Comparison of ENCODE assay signal across 21 cellular contexts in the genomic region with DNA sequence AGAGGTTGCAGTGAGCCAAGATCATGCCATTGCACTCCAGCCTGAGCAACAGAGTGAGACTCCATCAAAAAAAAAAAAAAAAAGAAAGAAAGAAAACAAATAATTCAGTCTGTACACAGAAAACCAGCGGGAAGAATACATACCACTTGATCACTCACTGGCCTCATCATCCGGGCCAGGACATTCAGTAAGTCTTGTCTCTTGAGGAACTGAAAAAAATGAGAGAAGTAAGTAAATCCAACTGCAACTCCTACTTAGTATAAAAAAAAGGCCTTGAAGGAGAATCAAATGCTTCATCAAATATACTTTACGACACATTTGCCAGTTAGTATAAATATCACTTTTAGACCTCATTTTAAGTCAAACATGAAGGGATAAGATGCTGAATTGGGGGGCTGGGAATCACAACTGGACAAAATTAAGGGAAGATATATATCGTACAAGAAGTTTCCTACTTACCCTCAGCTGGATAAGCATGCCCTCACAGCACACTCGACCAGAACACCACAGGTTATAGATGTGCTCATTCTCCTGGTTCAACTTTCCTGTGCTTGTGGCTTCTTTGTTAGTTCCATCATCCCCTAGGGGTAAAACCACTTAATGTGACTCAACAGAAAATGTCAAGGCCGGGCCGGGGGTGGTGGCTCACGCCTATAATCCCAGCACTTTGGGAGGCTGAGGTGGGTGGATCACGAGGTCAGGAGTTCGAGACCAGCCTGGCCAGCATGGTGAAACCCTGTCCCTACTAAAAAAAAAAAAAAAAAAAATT. TPM values are rescaled to one million over a fixed set of nuclear protein-coding genes. Genes with fewer than 3 reads are reported as not detected.
DNase-seq lines count a peak whose midpoint lies in the region; ATAC-seq, FAIRE-seq and TF ChIP-seq lines count a peak whose summit lies in the region.
"Had no signal": no experiment of that assay in that cellular context is flagged by ENCODE, and none has a peak within 500 bp of the region (broad histone marks: within the 10 kb centered on the region; RNA-seq: fewer than 3 reads in every experiment).

No MANE protein-coding gene starts in this region.

- ATAC-seq in HepG2 = no peak

- H3K9me3 ChIP-seq in neutrophil = no peaks in the 10 kb centered on the region
- no peaks in the 10 kb centered on the region for H3K9me3 ChIP-seq in HepG2 (ENCODE audit: low read length)
- no peaks in the 10 kb centered on the region for H3K9me3 ChIP-seq in kidney (ENCODE audit: control insufficient read depth in 1 of 2, low read length in 2 of 2)
- H3K9me3 ChIP-seq: A549, breast epithelium, HAP-1, heart right ventricle, ovary had no signal

- no peak for TF ChIP-seq CTCF in neutrophil (IDR thresholded peaks at IDR 0.05)
- no peak for TF ChIP-seq CTCF in HepG2 (CRISPR knock-in tag; IDR thresholded peaks at IDR 0.05)
- no peak for TF ChIP-seq CTCF in kidney (IDR thresholded peaks at IDR 0.05; ENCODE audit: borderline replicate concordance, extremely low read depth, insufficient read depth)

- H3K4me2 ChIP-seq in HepG2 (ENCODE audit: low read depth, low read length) = no peak overlapping the region
- H3K4me2 ChIP-seq: A549 had no signal

- H3K36me3 Mint-ChIP-seq in T-helper 1 cell treated with Interleukin-12 subunit alpha and Interleukin-12 subunit beta and Interleukin-4 antibody, amounts not matched to agents 30 μg/mL and 1 μg/mL, for 36 hours (ENCODE audit: low read depth) = peaks cover 46% of the 10 kb centered on the region
- H3K36me3 Mint-ChIP-seq in activated T-helper 1 cell treated with anti-CD3 and anti-CD28 coated beads, Interleukin-12 subunit alpha, Interleukin-12 subunit beta, Interleukin-2, Interleukin-4 antibody, amounts not matched to agents 30 ng/mL and 10 ng/mL and 1 ng/mL, durations not matched to agents 14 hours and 24 hours and 36 hours (ENCODE audit: low read depth) = peaks cover 57% of the 10 kb centered on the region

- peak overlapping the region in 1 of 2 experiments; percentile 34 for H3K4me3 ChIP-seq in neutrophil (ENCODE audit: low read depth in 1 of 2, low read length in 1 of 2)
- no peak overlapping the region for H3K4me3 ChIP-seq in HepG2 (replicated peaks in 1 of 3; ENCODE audit: insufficient read depth in 1 of 3, low read depth in 2 of 3, low read length in 3 of 3)
- H3K4me3 ChIP-seq in kidney (ENCODE audit: low read length in 2 of 2) = no peak overlapping the region
- H3K4me3 ChIP-seq: A549, breast epithelium, HAP-1, heart right ventricle, ovary had no signal

- no peak overlapping the region for H2AFZ ChIP-seq in HepG2 (ENCODE audit: low read length)

- no peak overlapping the region for H3K4me3 Mint-ChIP-seq in T-helper 1 cell treated with Interleukin-12 subunit alpha and Interleukin-12 subunit beta and Interleukin-4 antibody, amounts not matched to agents 30 μg/mL and 1 μg/mL, for 36 hours
- no peak overlapping the region for H3K4me3 Mint-ChIP-seq in activated T-helper 1 cell treated with anti-CD3 and anti-CD28 coated beads, Interleukin-12 subunit alpha, Interleukin-12 subunit beta, Interleukin-2, Interleukin-4 antibody, amounts not matched to agents 30 ng/mL and 10 ng/mL and 1 ng/mL, durations not matched to agents 14 hours and 24 hours and 36 hours
- H3K4me3 Mint-ChIP-seq: activated naive CD4-positive, alpha-beta T cell treated with anti-CD3 and anti-CD28 coated beads, Interleukin-2, amount 50 U/mL, for 24 hours; type B pancreatic cell had no signal

- H3K4me1 ChIP-seq in neutrophil (ENCODE audit: control insufficient read depth in 1 of 2, insufficient read depth in 1 of 2, low read depth in 1 of 2, low read length in 1 of 2) (peaks cover 45 to 46% of the 10 kb centered on the region in 2 experiments), HepG2 (ENCODE audit: insufficient read depth, low read length) (no peaks in the 10 kb centered on the region), kidney (ENCODE audit: control insufficient read depth in 1 of 2, insufficient read depth in 1 of 2, low read depth in 1 of 2, low read length in 2 of 2) (no peaks in the 10 kb centered on the region)
- H3K4me1 ChIP-seq: A549, breast epithelium, HAP-1 had no signal

- DNase-seq in T-helper 1 cell = no peak
- peak; percentile 46 for DNase-seq in H4 (ENCODE audit: low spot score)
- DNase-seq in activated T-helper 1 cell treated with anti-CD3 and anti-CD28 coated beads, Interleukin-12 subunit alpha, Interleukin-12 subunit beta, Interleukin-2, Interleukin-4 antibody, amounts not matched to agents 30 ng/mL and 10 ng/mL and 1 ng/mL, durations not matched to agents 14 hours and 24 hours and 36 hours (ENCODE audit: low spot score) = no peak
- no peak for DNase-seq in NCI-H1694 treated with DMSO at 0.1 percent for 48 hours (lab: John Stamatoyannopoulos, UW)
- no peak for DNase-seq in HepG2 (ENCODE audit: low spot score)
- DNase-seq in kidney = no peak
- DNase-seq: heart right ventricle; NCI-H1105; NCI-H226; ovary; SHP77 treated with DMSO at 0.1 percent for 48 hours; stimulated activated CD4-positive, alpha-beta T cell treated with anti-CD3 and anti-CD28 coated beads, Interleukin-4, amount 100 ng/mL, for 1 hour had no signal

- H3K36me3 ChIP-seq in neutrophil = peaks cover 32% of the 10 kb centered on the region
- peaks cover 40 to 81% of the 10 kb centered on the region in 2 experiments for H3K36me3 ChIP-seq in HepG2 (replicated peaks in 1 of 2; ENCODE audit: control insufficient read depth in 1 of 2, insufficient read depth in 2 of 2, low read length in 2 of 2)
- peaks cover 20 to 45% of the 10 kb centered on the region in 2 donors for H3K36me3 ChIP-seq in kidney (ENCODE audit: control insufficient read depth in 1 of 2, insufficient read depth in 2 of 2, low read length in 2 of 2)
- H3K36me3 ChIP-seq: ovary had no signal

- 94% methylated on average over 10 of the region's 10 CpGs for WGBS in HepG2 (ENCODE audit: low lambda C conversion rate)

- BruUV-seq in HepG2 (replicated peaks; lab: Mats Ljungman, UMichigan) = no TSS peak

- no peaks in the 10 kb centered on the region for H3K9me3 Mint-ChIP-seq in T-helper 1 cell treated with Interleukin-12 subunit alpha and Interleukin-12 subunit beta and Interleukin-4 antibody, amounts not matched to agents 30 μg/mL and 1 μg/mL, for 36 hours
- H3K9me3 Mint-ChIP-seq in activated T-helper 1 cell treated with anti-CD3 and anti-CD28 coated beads, Interleukin-12 subunit alpha, Interleukin-12 subunit beta, Interleukin-2, Interleukin-4 antibody, amounts not matched to agents 30 ng/mL and 10 ng/mL and 1 ng/mL, durations not matched to agents 14 hours and 24 hours and 36 hours = no peaks in the 10 kb centered on the region
- H3K9me3 Mint-ChIP-seq: activated naive CD4-positive, alpha-beta T cell treated with anti-CD3 and anti-CD28 coated beads, Interleukin-2, amount 50 U/mL, for 24 hours; type B pancreatic cell had no signal

- H3K27me3 ChIP-seq in neutrophil (no peaks in the 10 kb centered on the region), HepG2 (ENCODE audit: control insufficient read depth in 1 of 2, insufficient read depth in 2 of 2, low read length in 2 of 2) (no peaks in the 10 kb centered on the region)
- H3K27me3 ChIP-seq: breast epithelium, heart right ventricle, ovary had no signal

- no peak for TF ChIP-seq EP300 in HepG2 (IDR thresholded peaks at IDR 0.05; ENCODE audit: low read depth in 2 of 2, low read length in 2 of 2)
- TF ChIP-seq EP300 in HepG2 (CRISPR knock-in tag; IDR thresholded peaks at IDR 0.05; ENCODE audit: borderline replicate concordance) = no peak

- intact Hi-C loops in activated T-helper 1 cell treated with anti-CD3 and anti-CD28 coated beads, Interleukin-12 subunit alpha, Interleukin-12 subunit beta, Interleukin-2, Interleukin-4 antibody, amounts not matched to agents 30 ng/mL and 10 ng/mL and 1 ng/mL, durations not matched to agents 14 hours and 24 hours and 36 hours (cut with micrococcal nuclease) = no loop called here
- intact Hi-C loops in HepG2 (cut with micrococcal nuclease; ENCODE audit: unreplicated experiment) = no loop called here
- intact Hi-C loops in kidney (cut with DNase I) = no loop called here

- POLR2A ChIA-PET in HepG2 (lab: Yijun Ruan, JAX) = no interaction called here

- H3K27ac ChIP-seq in neutrophil = peak overlapping the region; percentile 81
- H3K27ac ChIP-seq in HepG2 (ENCODE audit: extremely low read length, insufficient read depth, low read length) = no peak overlapping the region
- H3K27ac ChIP-seq in kidney (ENCODE audit: low read depth in 2 of 2, low read length in 2 of 2) = no peak overlapping the region
- H3K27ac ChIP-seq: A549, breast epithelium, ovary had no signal

- in situ Hi-C loops in HepG2 (cut with HindIII; ENCODE audit: extremely low pct_ligation_motif_present, low pct_unique_long_range_greater_than_20kb) = no loop called here

- no peak for TF ChIP-seq RAD21 in HepG2 (CRISPR knock-in tag; IDR thresholded peaks at IDR 0.05)

- H3K9ac ChIP-seq in HepG2 (ENCODE audit: insufficient read depth, low read depth, low read length) = no peak overlapping the region
- no peak overlapping the region for H3K9ac ChIP-seq in kidney (ENCODE audit: low read length in 2 of 2)

- peaks cover 6% of the 10 kb centered on the region for H3K79me2 ChIP-seq in HepG2 (ENCODE audit: insufficient read depth, low read length)

- no peak for TF ChIP-seq POLR2A in HepG2 (IDR thresholded peaks at IDR 0.05; ENCODE audit: insufficient read depth in 1 of 2, low read depth in 2 of 2, low read length in 2 of 2)

- H3K27ac Mint-ChIP-seq in T-helper 1 cell treated with Interleukin-12 subunit alpha and Interleukin-12 subunit beta and Interleukin-4 antibody, amounts not matched to agents 30 μg/mL and 1 μg/mL, for 36 hours = peak overlapping the region; percentile 29
- H3K27ac Mint-ChIP-seq in activated T-helper 1 cell treated with anti-CD3 and anti-CD28 coated beads, Interleukin-12 subunit alpha, Interleukin-12 subunit beta, Interleukin-2, Interleukin-4 antibody, amounts not matched to agents 30 ng/mL and 10 ng/mL and 1 ng/mL, durations not matched to agents 14 hours and 24 hours and 36 hours = peak overlapping the region; percentile 59
- H3K27ac Mint-ChIP-seq: activated naive CD4-positive, alpha-beta T cell treated with anti-CD3 and anti-CD28 coated beads, Interleukin-2, amount 50 U/mL, for 24 hours had no signal

- H3K27me3 Mint-ChIP-seq in T-helper 1 cell treated with Interleukin-12 subunit alpha and Interleukin-12 subunit beta and Interleukin-4 antibody, amounts not matched to agents 30 μg/mL and 1 μg/mL, for 36 hours (ENCODE audit: low read depth) = no peaks in the 10 kb centered on the region
- no peaks in the 10 kb centered on the region for H3K27me3 Mint-ChIP-seq in activated T-helper 1 cell treated with anti-CD3 and anti-CD28 coated beads, Interleukin-12 subunit alpha, Interleukin-12 subunit beta, Interleukin-2, Interleukin-4 antibody, amounts not matched to agents 30 ng/mL and 10 ng/mL and 1 ng/mL, durations not matched to agents 14 hours and 24 hours and 36 hours (ENCODE audit: insufficient read depth)
- H3K27me3 Mint-ChIP-seq: activated naive CD4-positive, alpha-beta T cell treated with anti-CD3 and anti-CD28 coated beads, Interleukin-2, amount 50 U/mL, for 24 hours; type B pancreatic cell had no signal

- CTCF ChIA-PET in HepG2 (lab: Yijun Ruan, JAX; ENCODE audit: low intra/inter-chr PET ratio, low total read pairs) = no interaction called here

- no peaks in the 10 kb centered on the region for H4K20me1 ChIP-seq in HepG2 (ENCODE audit: insufficient read depth, low read length)

- FAIRE-seq in HepG2 (lab: Jason Lieb, UNC) = no peak
- no peak for FAIRE-seq in kidney (lab: Jason Lieb, UNC)
- FAIRE-seq: G401.6, GM12892 had no signal

- H3K4me1 Mint-ChIP-seq in T-helper 1 cell treated with Interleukin-12 subunit alpha and Interleukin-12 subunit beta and Interleukin-4 antibody, amounts not matched to agents 30 μg/mL and 1 μg/mL, for 36 hours (ENCODE audit: low read depth) = peaks cover 15% of the 10 kb centered on the region
- peaks cover 17% of the 10 kb centered on the region for H3K4me1 Mint-ChIP-seq in activated T-helper 1 cell treated with anti-CD3 and anti-CD28 coated beads, Interleukin-12 subunit alpha, Interleukin-12 subunit beta, Interleukin-2, Interleukin-4 antibody, amounts not matched to agents 30 ng/mL and 10 ng/mL and 1 ng/mL, durations not matched to agents 14 hours and 24 hours and 36 hours (ENCODE audit: low read depth)

RNA-seq across cellular contexts. Expression of a gene that starts 12.4 kb away (rescaled TPM):
- 50.4 and 69.3 TPM in 2 replicates for total RNA-seq in H4 (2014; rRNA removed; shearing (Covaris generic))
- total RNA-seq in activated T-helper 1 cell treated with anti-CD3 and anti-CD28 coated beads, Interleukin-12 subunit alpha, Interleukin-12 subunit beta, Interleukin-2, Interleukin-4 antibody, amounts not matched to agents 30 ng/mL and 10 ng/mL and 1 ng/mL, durations not matched to agents 14 hours and 24 hours and 36 hours = 74.8 and 79.2 TPM in 2 replicates
- total RNA-seq in HepG2 (2016; rRNA removed; fragmentation: Illumina TruSeq; extraction: Trizol) (61.6 and 99.5 TPM in 2 replicates), kidney (83.1 TPM)
- 14.7 and 18.1 TPM in 2 replicates for total RNA-seq in HepG2 (2016; cell fraction: cytosol; rRNA removed; fragmentation: Illumina TruSeq; extraction: Trizol; ENCODE audit: low read depth)
- total RNA-seq in HepG2 (2016; cell fraction: insoluble cytoplasmic fraction; rRNA removed; fragmentation: Illumina TruSeq; extraction: Trizol) = 56.1 and 100 TPM in 2 replicates
- total RNA-seq in HepG2 (2016; cell fraction: membrane; rRNA removed; fragmentation: Illumina TruSeq; extraction: Trizol) = 15.1 and 20.6 TPM in 2 replicates
- total RNA-seq in HepG2 (2016; cell fraction: nucleus; rRNA removed; fragmentation: Illumina TruSeq; extraction: Trizol) = 87.9 and 101 TPM in 2 replicates
- polyA plus RNA-seq in HepG2 (2011; rRNA removed) (54.4 and 59.3 TPM in 2 replicates), kidney (ENCODE audit: insufficient read depth, low read depth, low replicate concordance) (50.9 TPM)
- polyA plus RNA-seq in HepG2 (2011; cell fraction: cytosol; rRNA removed) = 31.9 and 50.0 TPM in 2 replicates
- polyA plus RNA-seq in HepG2 (2011; cell fraction: nucleus; rRNA removed) = 16.9 and 28.0 TPM in 2 replicates
- polyA plus RNA-seq in HepG2 (2012) = 84.0 and 93.9 TPM in 2 replicates
- polyA plus RNA-seq in HepG2 (2016; cell fraction: cytosol; fragmentation: Illumina TruSeq; extraction: Trizol; ENCODE audit: low read depth) = 4.5 and 4.6 TPM in 2 replicates
- polyA plus RNA-seq in HepG2 (2016; cell fraction: insoluble cytoplasmic fraction; fragmentation: Illumina TruSeq; extraction: Trizol; ENCODE audit: low read depth) = 48.5 and 55.2 TPM in 2 replicates
- 7.8 and 9.6 TPM in 2 replicates for polyA plus RNA-seq in HepG2 (2016; cell fraction: membrane; fragmentation: Illumina TruSeq; extraction: Trizol; ENCODE audit: low read depth)
- 108 and 115 TPM in 2 replicates for polyA plus RNA-seq in HepG2 (2016; cell fraction: nucleus; fragmentation: Illumina TruSeq; extraction: Trizol; ENCODE audit: insufficient read depth, low read depth)
- 19.5 and 38.0 TPM in 2 replicates for polyA minus RNA-seq in HepG2 (2011; rRNA and poly(A)+ RNA removed; ENCODE audit: low replicate concordance)
- 45.4 and 57.4 TPM in 2 replicates for polyA minus RNA-seq in HepG2 (2011; cell fraction: cytosol; rRNA and poly(A)+ RNA removed)
- 39.5 and 51.5 TPM in 2 replicates for polyA minus RNA-seq in HepG2 (2011; cell fraction: nucleus; rRNA and poly(A)+ RNA removed)

RNA-seq across cellular contexts. Expression of a gene that starts 13.0 kb away (rescaled TPM):
- total RNA-seq in H4 (2014; rRNA removed; shearing (Covaris generic)) = 21.0 and 30.5 TPM in 2 replicates
- 147 and 149 TPM in 2 replicates for total RNA-seq in activated T-helper 1 cell treated with anti-CD3 and anti-CD28 coated beads, Interleukin-12 subunit alpha, Interleukin-12 subunit beta, Interleukin-2, Interleukin-4 antibody, amounts not matched to agents 30 ng/mL and 10 ng/mL and 1 ng/mL, durations not matched to agents 14 hours and 24 hours and 36 hours
- total RNA-seq in HepG2 (2016; rRNA removed; fragmentation: Illumina TruSeq; extraction: Trizol) = 81.5 and 87.2 TPM in 2 replicates
- 29.4 and 40.6 TPM in 2 replicates for total RNA-seq in HepG2 (2016; cell fraction: cytosol; rRNA removed; fragmentation: Illumina TruSeq; extraction: Trizol; ENCODE audit: low read depth)
- total RNA-seq in HepG2 (2016; cell fraction: insoluble cytoplasmic fraction; rRNA removed; fragmentation: Illumina TruSeq; extraction: Trizol) = 78.3 and 81.1 TPM in 2 replicates
- total RNA-seq in HepG2 (2016; cell fraction: membrane; rRNA removed; fragmentation: Illumina TruSeq; extraction: Trizol) = 42.5 and 44.3 TPM in 2 replicates
- 143 and 164 TPM in 2 replicates for total RNA-seq in HepG2 (2016; cell fraction: nucleus; rRNA removed; fragmentation: Illumina TruSeq; extraction: Trizol)
- polyA plus RNA-seq in HepG2 (2011; rRNA removed) = 92.9 and 104 TPM in 2 replicates
- polyA plus RNA-seq in HepG2 (2011; cell fraction: cytosol; rRNA removed) = 28.9 and 41.0 TPM in 2 replicates
- polyA plus RNA-seq in HepG2 (2011; cell fraction: nucleus; rRNA removed) = 278 and 375 TPM in 2 replicates
- polyA plus RNA-seq in HepG2 (2012) = 110 and 116 TPM in 2 replicates
- 6.4 and 8.6 TPM in 2 replicates for polyA plus RNA-seq in HepG2 (2016; cell fraction: cytosol; fragmentation: Illumina TruSeq; extraction: Trizol; ENCODE audit: low read depth)
- polyA plus RNA-seq in HepG2 (2016; cell fraction: insoluble cytoplasmic fraction; fragmentation: Illumina TruSeq; extraction: Trizol; ENCODE audit: low read depth) = 109 TPM in 2 replicates
- polyA plus RNA-seq in HepG2 (2016; cell fraction: membrane; fragmentation: Illumina TruSeq; extraction: Trizol; ENCODE audit: low read depth) = 21.9 and 25.7 TPM in 2 replicates
- polyA plus RNA-seq in HepG2 (2016; cell fraction: nucleus; fragmentation: Illumina TruSeq; extraction: Trizol; ENCODE audit: insufficient read depth, low read depth) = 292 and 329 TPM in 2 replicates
- polyA minus RNA-seq in HepG2 (2011; rRNA and poly(A)+ RNA removed; ENCODE audit: low replicate concordance) = 22.3 and 35.8 TPM in 2 replicates
- polyA minus RNA-seq in HepG2 (2011; cell fraction: cytosol; rRNA and poly(A)+ RNA removed) = 39.0 and 47.1 TPM in 2 replicates
- 292 and 335 TPM in 2 replicates for polyA minus RNA-seq in HepG2 (2011; cell fraction: nucleus; rRNA and poly(A)+ RNA removed)
- total RNA-seq in kidney = 104 TPM
- 38.6 TPM for polyA plus RNA-seq in kidney (ENCODE audit: insufficient read depth, low read depth, low replicate concordance)

RNA-seq across cellular contexts. Expression of a gene that starts 19.4 kb away (rescaled TPM):
- 18.5 and 19.9 TPM in 2 replicates for total RNA-seq in H4 (2014; rRNA removed; shearing (Covaris generic))
- 59.1 and 59.4 TPM in 2 replicates for total RNA-seq in activated T-helper 1 cell treated with anti-CD3 and anti-CD28 coated beads, Interleukin-12 subunit alpha, Interleukin-12 subunit beta, Interleukin-2, Interleukin-4 antibody, amounts not matched to agents 30 ng/mL and 10 ng/mL and 1 ng/mL, durations not matched to agents 14 hours and 24 hours and 36 hours
- total RNA-seq in HepG2 (2016; rRNA removed; fragmentation: Illumina TruSeq; extraction: Trizol) (16.1 and 17.9 TPM in 2 replicates), kidney (38.9 TPM)
- total RNA-seq in HepG2 (2016; cell fraction: cytosol; rRNA removed; fragmentation: Illumina TruSeq; extraction: Trizol; ENCODE audit: low read depth) = 3.7 and 4.0 TPM in 2 replicates
- 15.8 and 17.3 TPM in 2 replicates for total RNA-seq in HepG2 (2016; cell fraction: insoluble cytoplasmic fraction; rRNA removed; fragmentation: Illumina TruSeq; extraction: Trizol)
- 7.7 and 7.8 TPM in 2 replicates for total RNA-seq in HepG2 (2016; cell fraction: membrane; rRNA removed; fragmentation: Illumina TruSeq; extraction: Trizol)
- total RNA-seq in HepG2 (2016; cell fraction: nucleus; rRNA removed; fragmentation: Illumina TruSeq; extraction: Trizol) = 27.8 and 29.5 TPM in 2 replicates
- polyA plus RNA-seq in HepG2 (2011; rRNA removed) (17.3 and 17.6 TPM in 2 replicates), kidney (ENCODE audit: insufficient read depth, low read depth, low replicate concordance) (25.7 TPM)
- polyA plus RNA-seq in HepG2 (2011; cell fraction: cytosol; rRNA removed) = 7.0 and 7.6 TPM in 2 replicates
- 36.3 and 37.3 TPM in 2 replicates for polyA plus RNA-seq in HepG2 (2011; cell fraction: nucleus; rRNA removed)
- polyA plus RNA-seq in HepG2 (2012) = 10.9 and 13.7 TPM in 2 replicates
- 3.1 and 3.6 TPM in 2 replicates for polyA plus RNA-seq in HepG2 (2016; cell fraction: cytosol; fragmentation: Illumina TruSeq; extraction: Trizol; ENCODE audit: low read depth)
- polyA plus RNA-seq in HepG2 (2016; cell fraction: insoluble cytoplasmic fraction; fragmentation: Illumina TruSeq; extraction: Trizol; ENCODE audit: low read depth) = 18.9 and 21.4 TPM in 2 replicates
- 6.6 and 7.5 TPM in 2 replicates for polyA plus RNA-seq in HepG2 (2016; cell fraction: membrane; fragmentation: Illumina TruSeq; extraction: Trizol; ENCODE audit: low read depth)
- 51.3 and 56.2 TPM in 2 replicates for polyA plus RNA-seq in HepG2 (2016; cell fraction: nucleus; fragmentation: Illumina TruSeq; extraction: Trizol; ENCODE audit: insufficient read depth, low read depth)
- 15.1 and 16.7 TPM in 2 replicates for polyA minus RNA-seq in HepG2 (2011; rRNA and poly(A)+ RNA removed; ENCODE audit: low replicate concordance)
- 4.1 and 4.2 TPM in 2 replicates for polyA minus RNA-seq in HepG2 (2011; cell fraction: cytosol; rRNA and poly(A)+ RNA removed)
- polyA minus RNA-seq in HepG2 (2011; cell fraction: nucleus; rRNA and poly(A)+ RNA removed) = 25.2 and 27.6 TPM in 2 replicates
